Comparison of ENCODE assay signal across 9 cellular contexts in genomic region chr12:56987551-56988053, GRCh38. TPM values are rescaled to one million over a fixed set of nuclear protein-coding genes. Genes with fewer than 3 reads are reported as not detected.
DNase-seq lines count a peak whose midpoint lies in the region; ATAC-seq, FAIRE-seq and TF ChIP-seq lines count a peak whose summit lies in the region.
"Had no signal": no experiment of that assay in that cellular context is flagged by ENCODE, and none has a peak within 500 bp of the region (broad histone marks: within the 10 kb centered on the region; RNA-seq: fewer than 3 reads in every experiment).

No MANE protein-coding gene starts in this region.

- H3K36me3 ChIP-seq in pancreas, result no peaks in the 10 kb centered on the region
- H3K36me3 ChIP-seq in transverse colon, result no peaks in the 10 kb centered on the region

- H3K27ac Mint-ChIP-seq in activated naive CD4-positive, alpha-beta T cell treated with anti-CD3 and anti-CD28 coated beads for 36 hours, result no peak overlapping the region
- H3K27ac Mint-ChIP-seq in glutamatergic neuron (ENCODE audit: unreplicated experiment), result no peak overlapping the region

- H3K4me3 Mint-ChIP-seq in activated naive CD4-positive, alpha-beta T cell treated with anti-CD3 and anti-CD28 coated beads for 36 hours, result no peak overlapping the region
- no peak overlapping the region for H3K4me3 Mint-ChIP-seq in glutamatergic neuron (ENCODE audit: unreplicated experiment)

- FAIRE-seq in pancreas (lab: Jason Lieb, UNC), result no peak

- CTCF ChIA-PET in AG04449 (lab: Yijun Ruan, JAX), result interaction anchor here (0.6 to 5.0 kb wide), 29 partner anchors 9 to 352 kb away, joined by 3 to 303 read pairs (median 4); partner anchors contain the start of genes HSD17B6, PRIM1 and ZBTB39
- CTCF ChIA-PET in activated naive CD4-positive, alpha-beta T cell treated with anti-CD3 and anti-CD28 coated beads for 36 hours (lab: Charles Lee), result interaction anchor here (0.5 to 4.2 kb wide), 25 partner anchors 9 to 253 kb away, joined by 3 to 64 read pairs (median 3); partner anchors contain the start of genes HSD17B6, PRIM1 and STAT6

- intact Hi-C loops in activated naive CD4-positive, alpha-beta T cell treated with anti-CD3 and anti-CD28 coated beads for 36 hours (cut with micrococcal nuclease), result loop anchor here (1.0 kb wide), 3 partner anchors 147 to 230 kb away; partner anchors contain the start of gene HSD17B6
- intact Hi-C loops in pancreas (cut with DNase I) (loop anchor here in 2 of 3 donors (5.0 kb wide), 1 partner anchor 230 kb away; no protein-coding TSS in a partner anchor), transverse colon (cut with DNase I; ENCODE audit: low total_unique reads) (loop anchor here (2.0 kb wide), 1 partner anchor 231 kb away; no protein-coding TSS in a partner anchor)

- WGBS in pancreas, 2 donors, result 20 to 21% methylated on average over 11 of the region's 11 CpGs
- 23 to 100% methylated on average over 2 to 11 of the region's 11 CpGs for WGBS in transverse colon (ENCODE audit: low coverage in 1 of 2), 2 donors

- peaks cover 12% of the 10 kb centered on the region for H3K4me1 Mint-ChIP-seq in activated naive CD4-positive, alpha-beta T cell treated with anti-CD3 and anti-CD28 coated beads for 36 hours (ENCODE audit: low read depth)
- peaks cover 4% of the 10 kb centered on the region for H3K4me1 Mint-ChIP-seq in glutamatergic neuron (ENCODE audit: low read depth, unreplicated experiment)

- H3K27me3 ChIP-seq in pancreas, result no peaks in the 10 kb centered on the region
- no peaks in the 10 kb centered on the region for H3K27me3 ChIP-seq in transverse colon

- H3K4me3 ChIP-seq in AG04449 (ENCODE audit: low read depth, low read length) (no peak overlapping the region), pancreas (no peak overlapping the region), transverse colon (no peak overlapping the region)

- DNase-seq in AG04449 (ENCODE audit: low read depth, low spot score) (no peak), GM19238 (ENCODE audit: insufficient read length, low spot score) (peak; percentile 69), NCI-H1105 treated with DMSO at 0.1 percent for 48 hours (lab: John Stamatoyannopoulos, UW) (peak; percentile 58), SKM-1 treated with dmso at 0.1 percent for 144 hours (lab: John Stamatoyannopoulos, UW; ENCODE audit: unreplicated experiment) (peak; percentile 43), glutamatergic neuron (peak; percentile 86), pancreas (peak; percentile 55 to 91 (median 78)), transverse colon (peak; percentile 85)
- DNase-seq in activated naive CD4-positive, alpha-beta T cell treated with anti-CD3 and anti-CD28 coated beads for 36 hours, result peak; percentile 84

- H3K9me3 ChIP-seq in pancreas, result no peaks in the 10 kb centered on the region
- H3K9me3 ChIP-seq in transverse colon, result no peaks in the 10 kb centered on the region

- H3K27me3 Mint-ChIP-seq in activated naive CD4-positive, alpha-beta T cell treated with anti-CD3 and anti-CD28 coated beads for 36 hours (ENCODE audit: low read depth), result no peaks in the 10 kb centered on the region
- H3K27me3 Mint-ChIP-seq in glutamatergic neuron (ENCODE audit: unreplicated experiment), result peaks cover 6% of the 10 kb centered on the region

- no peak for TF ChIP-seq EP300 in transverse colon (IDR thresholded peaks at IDR 0.05; ENCODE audit: low read depth)

- H3K27ac ChIP-seq in pancreas (no peak overlapping the region), transverse colon (no peak overlapping the region)

- POLR2A ChIA-PET in AG04449 (lab: Yijun Ruan, JAX), result interaction anchor here (1.0 kb wide), 1 partner anchor 11 kb away, joined by 3 read pairs; no protein-coding TSS in a partner anchor

- H3K4me1 ChIP-seq in pancreas (no peaks in the 10 kb centered on the region), transverse colon (peaks cover 0 to 18% (median 1%) of the 10 kb centered on the region in 4 donors)

- no peaks in the 10 kb centered on the region for H3K36me3 Mint-ChIP-seq in activated naive CD4-positive, alpha-beta T cell treated with anti-CD3 and anti-CD28 coated beads for 36 hours (ENCODE audit: low read depth)
- no peaks in the 10 kb centered on the region for H3K36me3 Mint-ChIP-seq in glutamatergic neuron (ENCODE audit: unreplicated experiment)

- ATAC-seq in pancreas, result peak; percentile 85 to 97 (median 94)

- in situ Hi-C loops in transverse colon (cut with MboI; ENCODE audit: low pct_ligation_motif_present in 1 of 4, low pct_unique_long_range_greater_than_20kb in 1 of 4, low sequenced_read_pairs in 3 of 4), result loop anchor here (5.0 to 10.0 kb wide), 2 partner anchors 143 to 230 kb away; no protein-coding TSS in a partner anchor

- no peak for TF ChIP-seq POLR2A in transverse colon (IDR thresholded peaks at IDR 0.05)

- no peaks in the 10 kb centered on the region for H3K9me3 Mint-ChIP-seq in activated naive CD4-positive, alpha-beta T cell treated with anti-CD3 and anti-CD28 coated beads for 36 hours
- peaks cover 4% of the 10 kb centered on the region for H3K9me3 Mint-ChIP-seq in glutamatergic neuron (ENCODE audit: unreplicated experiment)

- TF ChIP-seq CTCF in AG04449 (IDR thresholded peaks at IDR 0.05; ENCODE audit: insufficient read depth, low read length, missing control alignments), result peak; percentile 97
- TF ChIP-seq CTCF in glutamatergic neuron (IDR thresholded peaks at IDR 0.05; ENCODE audit: partially characterized antibody, unreplicated experiment), result peak; percentile 95
- TF ChIP-seq CTCF in pancreas (IDR thresholded peaks at IDR 0.05), result peak; percentile 79 to 93 (median 92)
- peak; percentile 92 to 96 (median 96) for TF ChIP-seq CTCF in transverse colon (IDR thresholded peaks at IDR 0.05)

RNA-seq across cellular contexts. Expression of gene ZBTB39, which starts 18.7 kb away (rescaled TPM):
- 1 to 10 TPM; 5.1 to 5.5 TPM for total RNA-seq in activated naive CD4-positive, alpha-beta T cell treated with anti-CD3 and anti-CD28 coated beads for 36 hours
- total RNA-seq in glutamatergic neuron (ENCODE audit: unreplicated experiment) (23.5 TPM), pancreas (1 to 10 TPM; 2.4 to 4.3 (median 2.8) TPM), transverse colon (1 to 10 TPM; 3.4 to 8.0 (median 4.8) TPM)
- 1 to 10 TPM; 1.5 to 1.9 TPM for polyA plus RNA-seq in pancreas

RNA-seq across cellular contexts. Expression of gene TAC3, which starts 28.7 kb away (rescaled TPM):
- total RNA-seq in activated naive CD4-positive, alpha-beta T cell treated with anti-CD3 and anti-CD28 coated beads for 36 hours, result under 1 TPM in 1 of 2 experiments, not detected in 1; 0.48 TPM
- total RNA-seq in glutamatergic neuron (ENCODE audit: unreplicated experiment) (0.74 TPM), pancreas (not detected), transverse colon (10 to 100 TPM in 1 of 4 donors, 1 to 10 TPM in 2, not detected in 1; 2.5 to 47.1 (median 9.2) TPM)
- polyA plus RNA-seq in pancreas, result 1 to 10 TPM in 1 of 2 donors, under 1 TPM in 1; 0.23 to 4.4 TPM
- total RNA-seq: pulmonary artery endothelial cell had no signal

RNA-seq across cellular contexts. Expression of gene RDH16, which starts 30.2 kb away (rescaled TPM):
- under 1 TPM; 0.54 to 0.69 TPM for total RNA-seq in activated naive CD4-positive, alpha-beta T cell treated with anti-CD3 and anti-CD28 coated beads for 36 hours
- total RNA-seq in glutamatergic neuron (ENCODE audit: unreplicated experiment) (0.74 TPM), pancreas (under 1 TPM; 0.08 to 0.35 (median 0.25) TPM), transverse colon (under 1 TPM in 2 of 4 donors, not detected in 2; 0.48 to 0.55 TPM)
- polyA plus RNA-seq in pancreas, result under 1 TPM; 0.77 to 0.84 TPM

RNA-seq across cellular contexts. Expression of gene SDR9C7, which starts 53.4 kb away (rescaled TPM):
- total RNA-seq in activated naive CD4-positive, alpha-beta T cell treated with anti-CD3 and anti-CD28 coated beads for 36 hours, result not detected
- total RNA-seq in glutamatergic neuron (ENCODE audit: unreplicated experiment), result 0.39 TPM
- total RNA-seq in pancreas, result not detected
- polyA plus RNA-seq in pancreas, result not detected
- total RNA-seq in transverse colon, result not detected
- total RNA-seq: pulmonary artery endothelial cell had no signal
